Comparison of ENCODE assay signal across 1 cellular context in genomic region chr13:100537951-100538462, GRCh38.
TF ChIP-seq lines count a peak whose summit lies in the region.

No MANE protein-coding gene starts in this region.

TF ChIP-seq in HepG2, 621 proteins besides CTCF, POLR2A, EP300 and RAD21 (continued from another document):
- TF ChIP-seq FOXP4 (CRISPR knock-in tag; IDR thresholded peaks at IDR 0.05) (no peak), E2F5 (CRISPR knock-in tag; conservative IDR thresholded peaks at IDR 0.05) (no peak), SAP130 (CRISPR knock-in tag; IDR thresholded peaks at IDR 0.05; ENCODE audit: low read depth) (no peak), ZNF790 (CRISPR knock-in tag; IDR thresholded peaks at IDR 0.05; ENCODE audit: borderline replicate concordance) (no peak), ZNF607 (CRISPR knock-in tag; IDR thresholded peaks at IDR 0.05; ENCODE audit: borderline replicate concordance) (no peak), ZNF83 (CRISPR knock-in tag; IDR thresholded peaks at IDR 0.05; ENCODE audit: borderline replicate concordance) (no peak), AHDC1 (CRISPR knock-in tag; IDR thresholded peaks at IDR 0.05; ENCODE audit: borderline replicate concordance) (no peak), CREB1 (IDR thresholded peaks at IDR 0.05) (no peak), CREB1 (CRISPR knock-in tag; IDR thresholded peaks at IDR 0.05) (no peak), RNF2 (conservative IDR thresholded peaks at IDR 0.05; ENCODE audit: low read depth) (no peak), ZNF652 (CRISPR knock-in tag; IDR thresholded peaks at IDR 0.05; ENCODE audit: borderline replicate concordance, low read depth) (no peak)
- TF ChIP-seq, protein P1, sequence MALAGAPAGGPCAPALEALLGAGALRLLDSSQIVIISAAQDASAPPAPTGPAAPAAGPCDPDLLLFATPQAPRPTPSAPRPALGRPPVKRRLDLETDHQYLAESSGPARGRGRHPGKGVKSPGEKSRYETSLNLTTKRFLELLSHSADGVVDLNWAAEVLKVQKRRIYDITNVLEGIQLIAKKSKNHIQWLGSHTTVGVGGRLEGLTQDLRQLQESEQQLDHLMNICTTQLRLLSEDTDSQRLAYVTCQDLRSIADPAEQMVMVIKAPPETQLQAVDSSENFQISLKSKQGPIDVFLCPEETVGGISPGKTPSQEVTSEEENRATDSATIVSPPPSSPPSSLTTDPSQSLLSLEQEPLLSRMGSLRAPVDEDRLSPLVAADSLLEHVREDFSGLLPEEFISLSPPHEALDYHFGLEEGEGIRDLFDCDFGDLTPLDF (CRISPR knock-in tag; IDR thresholded peaks at IDR 0.05) = no peak
- TF ChIP-seq, protein P2, sequence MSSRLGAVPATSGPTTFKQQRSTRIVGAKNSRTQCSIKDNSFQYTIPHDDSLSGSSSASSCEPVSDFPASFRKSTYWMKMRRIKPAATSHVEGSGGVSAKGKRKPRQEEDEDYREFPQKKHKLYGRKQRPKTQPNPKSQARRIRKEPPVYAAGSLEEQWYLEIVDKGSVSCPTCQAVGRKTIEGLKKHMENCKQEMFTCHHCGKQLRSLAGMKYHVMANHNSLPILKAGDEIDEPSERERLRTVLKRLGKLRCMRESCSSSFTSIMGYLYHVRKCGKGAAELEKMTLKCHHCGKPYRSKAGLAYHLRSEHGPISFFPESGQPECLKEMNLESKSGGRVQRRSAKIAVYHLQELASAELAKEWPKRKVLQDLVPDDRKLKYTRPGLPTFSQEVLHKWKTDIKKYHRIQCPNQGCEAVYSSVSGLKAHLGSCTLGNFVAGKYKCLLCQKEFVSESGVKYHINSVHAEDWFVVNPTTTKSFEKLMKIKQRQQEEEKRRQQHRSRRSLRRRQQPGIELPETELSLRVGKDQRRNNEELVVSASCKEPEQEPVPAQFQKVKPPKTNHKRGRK (CRISPR knock-in tag; IDR thresholded peaks at IDR 0.05) = no peak
